8 cellular contexts compared by ENCODE assay signal in genomic region chr20:38113401-38114325, GRCh38. TPM values are rescaled to one million over a fixed set of nuclear protein-coding genes. Genes with fewer than 3 reads are reported as not detected.
DNase-seq lines count a peak whose midpoint lies in the region; ATAC-seq and TF ChIP-seq lines count a peak whose summit lies in the region.

No MANE protein-coding gene starts in this region.

- H3K4me3 ChIP-seq in liver (ENCODE audit: low read depth in 1 of 3, low read length in 3 of 3) = no peak overlapping the region
- H3K4me3 ChIP-seq in effector memory CD4-positive, alpha-beta T cell (ENCODE audit: insufficient read depth, low read depth, low read length, poor library complexity, severe bottlenecking) = no peak overlapping the region

- intact Hi-C loops in Calu3 (cut with micrococcal nuclease; ENCODE audit: unreplicated experiment) = loop anchor here (1.0 kb wide), 2 partner anchors 52 to 108 kb away; partner anchors contain the start of gene TGM2

- peaks cover 3% of the 10 kb centered on the region for H3K9me3 Mint-ChIP-seq in Calu3 (ENCODE audit: low read depth, unreplicated experiment)
- no peaks in the 10 kb centered on the region for H3K9me3 Mint-ChIP-seq in activated T-cell treated with anti-CD3 and anti-CD28 coated beads, Interleukin-2, amount 50 U/mL, for 72 hours

- 62% methylated on average over 10 of the region's 10 CpGs for WGBS in liver

- no peak overlapping the region for H3K9ac ChIP-seq in liver (ENCODE audit: low read depth in 1 of 2, low read length in 2 of 2)

- TF ChIP-seq EP300 in Ishikawa (IDR thresholded peaks at IDR 0.05; ENCODE audit: borderline replicate concordance) = 0 out of 2 replicates have a peak, but pooled peaks have one; percentile 22

- no peaks in the 10 kb centered on the region for H3K36me3 ChIP-seq in liver (ENCODE audit: control insufficient read depth in 4 of 4, insufficient read depth in 3 of 4, low read depth in 1 of 4, low read length in 3 of 4)
- H3K36me3 ChIP-seq in effector memory CD4-positive, alpha-beta T cell (ENCODE audit: control insufficient read depth, insufficient read depth, low read length) = no peaks in the 10 kb centered on the region

- H3K4me1 Mint-ChIP-seq in Calu3 (ENCODE audit: low read depth, unreplicated experiment) = peaks cover 60% of the 10 kb centered on the region
- H3K4me1 Mint-ChIP-seq in activated T-cell treated with anti-CD3 and anti-CD28 coated beads, Interleukin-2, amount 50 U/mL, for 72 hours (ENCODE audit: low read depth) = no peaks in the 10 kb centered on the region

- TF ChIP-seq CTCF in Calu3 (IDR thresholded peaks at IDR 0.05; ENCODE audit: unreplicated experiment) = peak; percentile 58
- TF ChIP-seq CTCF in liver (IDR thresholded peaks at IDR 0.05; ENCODE audit: low read depth, low read length, missing input control) = peak; percentile 18

- peak overlapping the region; percentile 17 for H3K27ac Mint-ChIP-seq in Calu3 (ENCODE audit: unreplicated experiment)
- H3K27ac Mint-ChIP-seq in activated T-cell treated with anti-CD3 and anti-CD28 coated beads, Interleukin-2, amount 50 U/mL, for 72 hours = no peak overlapping the region

- CTCF ChIA-PET in Calu3 (lab: Charles Lee) = interaction anchor here (0.8 to 3.7 kb wide), 10 partner anchors 9 to 108 kb away, joined by 3 to 16 read pairs (median 6); no protein-coding TSS in a partner anchor

- H3K4me1 ChIP-seq in liver (ENCODE audit: control insufficient read depth in 4 of 4, insufficient read depth in 4 of 4, low read length in 3 of 4) = peaks cover 0 to 9% (median 0%) of the 10 kb centered on the region in 4 donors
- H3K4me1 ChIP-seq in effector memory CD4-positive, alpha-beta T cell (ENCODE audit: control insufficient read depth, insufficient read depth, low read length, poor library complexity, severe bottlenecking) = no peaks in the 10 kb centered on the region

- no peaks in the 10 kb centered on the region for H3K27me3 ChIP-seq in liver (ENCODE audit: control insufficient read depth in 4 of 4, insufficient read depth in 4 of 4, low read length in 3 of 4)
- H3K27me3 ChIP-seq in effector memory CD4-positive, alpha-beta T cell (replicated peaks; ENCODE audit: control insufficient read depth, insufficient read depth, low read length, poor library complexity, severe bottlenecking) = no peaks in the 10 kb centered on the region

- TF ChIP-seq RAD21 in Ishikawa (IDR thresholded peaks at IDR 0.05; ENCODE audit: low read depth) (peak; percentile 77), liver (IDR thresholded peaks at IDR 0.05) (peak; percentile 65 to 70)

- H3K27me3 Mint-ChIP-seq in Calu3 (ENCODE audit: unreplicated experiment) = no peaks in the 10 kb centered on the region
- H3K27me3 Mint-ChIP-seq in activated T-cell treated with anti-CD3 and anti-CD28 coated beads, Interleukin-2, amount 50 U/mL, for 72 hours (ENCODE audit: low read depth) = no peaks in the 10 kb centered on the region

- DNase-seq in Calu3 = peak; percentile 86
- peak; percentile 82 for DNase-seq in UCSD-AML1 (lab: John Stamatoyannopoulos, UW; ENCODE audit: unreplicated experiment)
- DNase-seq in NCI-H2227 (lab: John Stamatoyannopoulos, UW; ENCODE audit: unreplicated experiment) = no peak
- DNase-seq in effector memory CD4-positive, alpha-beta T cell = no peak
- DNase-seq in activated T-cell treated with anti-CD3 and anti-CD28 coated beads, Interleukin-2, amount 50 U/mL, for 72 hours = no peak

- no peak overlapping the region for H3K27ac ChIP-seq in liver (ENCODE audit: low read depth in 1 of 2, low read length in 2 of 2)
- H3K27ac ChIP-seq in effector memory CD4-positive, alpha-beta T cell (ENCODE audit: insufficient read depth, low read length, poor library complexity, severe bottlenecking) = no peak overlapping the region

- BruUV-seq in Calu3 (replicated peaks; lab: Mats Ljungman, UMichigan) = no TSS peak

- no peaks in the 10 kb centered on the region for H3K9me3 ChIP-seq in liver (ENCODE audit: control insufficient read depth in 4 of 4, low read length in 3 of 4)
- H3K9me3 ChIP-seq in effector memory CD4-positive, alpha-beta T cell (ENCODE audit: control insufficient read depth, low read length) = no peaks in the 10 kb centered on the region

- ATAC-seq in GM18519 (IDR thresholded peaks at IDR 0.05; ENCODE audit: low FRiP score, unreplicated experiment) = no peak
- no peak for ATAC-seq in activated T-cell treated with anti-CD3 and anti-CD28 coated beads, Interleukin-2, amount 50 U/mL, for 72 hours (replicated peaks in 1 of 2)

- H3K36me3 Mint-ChIP-seq in Calu3 (ENCODE audit: insufficient read depth, unreplicated experiment) = no peaks in the 10 kb centered on the region
- H3K36me3 Mint-ChIP-seq in activated T-cell treated with anti-CD3 and anti-CD28 coated beads, Interleukin-2, amount 50 U/mL, for 72 hours (ENCODE audit: insufficient read depth in 2 of 2) = no peaks in the 10 kb centered on the region

- H3K4me3 Mint-ChIP-seq in Calu3 (ENCODE audit: low read depth, unreplicated experiment) = no peak overlapping the region
- no peak overlapping the region for H3K4me3 Mint-ChIP-seq in activated T-cell treated with anti-CD3 and anti-CD28 coated beads, Interleukin-2, amount 50 U/mL, for 72 hours

TF ChIP-seq in Ishikawa, 13 proteins besides CTCF, POLR2A, EP300 and RAD21:
- TF ChIP-seq TEAD4 (IDR thresholded peaks at IDR 0.05) = no peak
- 0 out of 2 replicates have a peak, but pooled peaks have one; percentile 12 for TF ChIP-seq NFIC (IDR thresholded peaks at IDR 0.05)

TF ChIP-seq in liver, 16 proteins besides CTCF, POLR2A, EP300 and RAD21:
- TF ChIP-seq NR2F2 (IDR thresholded peaks at IDR 0.05) (no peak), ATF3 (IDR thresholded peaks at IDR 0.05) (no peak), RXRA (IDR thresholded peaks at IDR 0.05) (no peak), MAX (IDR thresholded peaks at IDR 0.05) (no peak), JUND (IDR thresholded peaks at IDR 0.05) (no peak), ZBTB33 (IDR thresholded peaks at IDR 0.05) (no peak), FOXA2 (IDR thresholded peaks at IDR 0.05) (no peak), YY1 (IDR thresholded peaks at IDR 0.05) (no peak), GABPA (IDR thresholded peaks at IDR 0.05 in 1 of 2, conservative IDR thresholded peaks at IDR 0.05 in 1 of 2) (no peak), EGR1 (IDR thresholded peaks at IDR 0.05; ENCODE audit: low read depth in 2 of 2) (no peak), SP1 (IDR thresholded peaks at IDR 0.05) (no peak), FOXA1 (IDR thresholded peaks at IDR 0.05) (no peak), HNF4A (conservative IDR thresholded peaks at IDR 0.05) (no peak), TAF1 (conservative IDR thresholded peaks at IDR 0.05) (no peak), REST (IDR thresholded peaks at IDR 0.05) (no peak), HNF4G (IDR thresholded peaks at IDR 0.05) (no peak)

RNA-seq across cellular contexts. Expression of gene TGM2, which starts 51.4 kb away (rescaled TPM):
- total RNA-seq in Calu3 (2022) (261 and 311 TPM in 2 replicates), liver (100 to 1,000 TPM; 120 to 260 TPM)
- 100 to 1,000 TPM; 106 to 375 TPM for polyA plus RNA-seq in liver
- total RNA-seq in activated T-cell treated with anti-CD3 and anti-CD28 coated beads, Interleukin-2, amount 50 U/mL, for 72 hours = under 1 TPM; 0.23 to 0.38 TPM

Comparison
In these comparisons a context has a peak if more than half of its experiments do, and no peak if none do; other contexts are left out.
1. DNase-seq: peak in Calu3 (single experiment) and UCSD-AML1 (single experiment); none in NCI-H2227 (single experiment), effector memory CD4-positive, alpha-beta T cell (0 of 3) and activated T-cell treated with anti-CD3 and anti-CD28 coated beads, Interleukin-2, amount 50 U/mL, for 72 hours (0 of 2).
2. RNA of gene TGM2, which starts 51.4 kb away (total RNA-seq): 261 to 311 TPM in Calu3 and 120 to 260 TPM in liver; 0.23 to 0.38 TPM in activated T-cell treated with anti-CD3 and anti-CD28 coated beads, Interleukin-2, amount 50 U/mL, for 72 hours; every median in the first group is over 10 times any median in the second.